24 cellular contexts compared by ENCODE assay signal in the genomic region with DNA sequence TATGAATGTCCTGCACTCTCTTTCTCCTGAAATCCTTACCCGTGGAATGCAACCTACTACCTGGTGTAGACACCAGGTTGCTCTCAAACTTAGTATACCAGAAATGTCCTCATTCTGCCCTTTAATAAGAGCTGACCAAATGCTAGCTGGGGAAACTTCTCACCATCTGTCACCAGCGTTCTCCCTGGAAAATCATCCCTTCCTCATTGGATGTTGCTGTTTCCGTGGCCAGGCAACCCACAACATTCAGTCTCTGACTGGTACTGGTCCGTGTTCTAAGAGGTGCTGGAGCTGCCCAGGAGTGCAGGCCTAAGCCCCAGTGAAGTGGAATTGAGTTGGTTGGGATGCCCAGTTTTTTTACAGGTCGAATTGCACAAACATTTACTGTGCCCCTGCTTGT. TPM values are rescaled to one million over a fixed set of nuclear protein-coding genes. Genes with fewer than 3 reads are reported as not detected.
DNase-seq lines count a peak whose midpoint lies in the region; ATAC-seq and TF ChIP-seq lines count a peak whose summit lies in the region.
"Had no signal": no experiment of that assay in that cellular context is flagged by ENCODE, and none has a peak within 500 bp of the region (broad histone marks: within the 10 kb centered on the region; RNA-seq: fewer than 3 reads in every experiment).

No MANE protein-coding gene starts in this region.

- TF ChIP-seq CTCF in WTC11 (IDR thresholded peaks at IDR 0.05) (no peak), glutamatergic neuron (IDR thresholded peaks at IDR 0.05; ENCODE audit: partially characterized antibody, unreplicated experiment) (no peak)

- peak overlapping the region; percentile 69 for H3K27ac Mint-ChIP-seq in WTC11
- peak overlapping the region; percentile 77 for H3K27ac Mint-ChIP-seq in glutamatergic neuron (ENCODE audit: unreplicated experiment)
- H3K27ac Mint-ChIP-seq: B cell, CD14-positive monocyte, HFFc6 had no signal

- ATAC-seq in Right ventricle myocardium inferior (no peak), right cardiac atrium (no peak), WTC11 (no peak), sciatic nerve (no peak)
- ATAC-seq: A549, GM12878, Panc1 had no signal

- H3K27me3 Mint-ChIP-seq in WTC11 (ENCODE audit: low read depth): no peaks in the 10 kb centered on the region
- peaks cover 4% of the 10 kb centered on the region for H3K27me3 Mint-ChIP-seq in glutamatergic neuron (ENCODE audit: unreplicated experiment)
- H3K27me3 Mint-ChIP-seq: B cell had no signal

- no peaks in the 10 kb centered on the region for H3K4me1 ChIP-seq in right cardiac atrium (ENCODE audit: control insufficient read depth, insufficient read depth, low read length)
- H3K4me1 ChIP-seq: SJSA1 had no signal

- H3K27me3 ChIP-seq in right cardiac atrium (ENCODE audit: control insufficient read depth, insufficient read depth): no peaks in the 10 kb centered on the region
- H3K27me3 ChIP-seq: SJSA1 had no signal

- no peaks in the 10 kb centered on the region for H3K9me3 ChIP-seq in right cardiac atrium (ENCODE audit: control insufficient read depth, low read length)
- H3K9me3 ChIP-seq: A549, SJSA1 had no signal

- H3K36me3 Mint-ChIP-seq in WTC11 (no peaks in the 10 kb centered on the region), glutamatergic neuron (ENCODE audit: unreplicated experiment) (no peaks in the 10 kb centered on the region)

- CTCF ChIA-PET in WTC11 (lab: Charles Lee): interaction anchor here (0.6 to 1.0 kb wide), 2 partner anchors 51 to 84 kb away, joined by 3 to 5 read pairs; no protein-coding TSS in a partner anchor

- H3K4me3 Mint-ChIP-seq in WTC11: no peak overlapping the region
- H3K4me3 Mint-ChIP-seq in glutamatergic neuron (ENCODE audit: unreplicated experiment): no peak overlapping the region
- H3K4me3 Mint-ChIP-seq: B cell, CD14-positive monocyte, H9, HFFc6 had no signal

- DNase-seq in Right ventricle myocardium inferior (ENCODE audit: missing footprints): peak; percentile 7
- DNase-seq in right cardiac atrium: no peak
- no peak for DNase-seq in WTC11 (ENCODE audit: low spot score)
- DNase-seq in glutamatergic neuron: no peak
- no peak for DNase-seq in stimulated activated CD4-positive, alpha-beta T cell treated with anti-CD3 and anti-CD28 coated beads, Interleukin-4, amount 100 ng/mL, for 24 hours
- DNase-seq in RKO (ENCODE audit: low spot score): no peak
- no peak for DNase-seq in sciatic nerve (ENCODE audit: low spot score)
- DNase-seq: DMS79; H9; HFFc6; KG1; NCI-H1105; NCI-H146; NCI-H2029; NCI-H2171; NCI-H345; NCI-H774; NK-92 treated with Interleukin-12 subunit alpha and Interleukin-12 subunit beta, amount 100 ng/mL, for 24 hours had no signal

- POLR2A ChIA-PET in WTC11 (lab: Charles Lee): no interaction called here

- H3K9me3 Mint-ChIP-seq in WTC11 (no peaks in the 10 kb centered on the region), glutamatergic neuron (ENCODE audit: unreplicated experiment) (peaks cover 3% of the 10 kb centered on the region)
- H3K9me3 Mint-ChIP-seq: CD14-positive monocyte, H9, HFFc6 had no signal

- no peak overlapping the region for H3K4me3 ChIP-seq in right cardiac atrium (ENCODE audit: low read length)
- H3K4me3 ChIP-seq: A549, GM12878, SJSA1 had no signal

- no peak overlapping the region for H3K27ac ChIP-seq in right cardiac atrium (ENCODE audit: low read length)
- H3K27ac ChIP-seq: A549, SJSA1 had no signal

- peaks cover 19% of the 10 kb centered on the region for H3K4me1 Mint-ChIP-seq in WTC11
- H3K4me1 Mint-ChIP-seq in glutamatergic neuron (ENCODE audit: low read depth, unreplicated experiment): peaks cover 48% of the 10 kb centered on the region

- intact Hi-C loops in Right ventricle myocardium inferior (cut with DNase I): no loop called here
- intact Hi-C loops in right cardiac atrium (cut with DNase I): no loop called here
- intact Hi-C loops in sciatic nerve (cut with DNase I): no loop called here

- WGBS in right cardiac atrium: 89% methylated on average over 5 of the region's 5 CpGs

TF ChIP-seq in WTC11, 78 proteins besides CTCF, POLR2A, EP300 and RAD21 (continues in another document):
- TF ChIP-seq NFYB (CRISPR knock-in tag; conservative IDR thresholded peaks at IDR 0.05; ENCODE audit: low read depth) (no peak), JAZF1 (CRISPR knock-in tag; IDR thresholded peaks at IDR 0.05) (no peak), SOX15 (CRISPR knock-in tag; IDR thresholded peaks at IDR 0.05) (no peak), FOXK1 (CRISPR knock-in tag; IDR thresholded peaks at IDR 0.05) (no peak), NFATC4 (CRISPR knock-in tag; IDR thresholded peaks at IDR 0.05) (no peak), CREM (CRISPR knock-in tag; IDR thresholded peaks at IDR 0.05) (no peak), ATF6 (CRISPR knock-in tag; IDR thresholded peaks at IDR 0.05) (no peak), ZNF263 (CRISPR knock-in tag; IDR thresholded peaks at IDR 0.05; ENCODE audit: low read depth) (no peak), USF2 (CRISPR knock-in tag; IDR thresholded peaks at IDR 0.05) (no peak), NR3C1 (CRISPR knock-in tag; conservative IDR thresholded peaks at IDR 0.05; ENCODE audit: low read depth) (no peak)
- TF ChIP-seq, protein P1, sequence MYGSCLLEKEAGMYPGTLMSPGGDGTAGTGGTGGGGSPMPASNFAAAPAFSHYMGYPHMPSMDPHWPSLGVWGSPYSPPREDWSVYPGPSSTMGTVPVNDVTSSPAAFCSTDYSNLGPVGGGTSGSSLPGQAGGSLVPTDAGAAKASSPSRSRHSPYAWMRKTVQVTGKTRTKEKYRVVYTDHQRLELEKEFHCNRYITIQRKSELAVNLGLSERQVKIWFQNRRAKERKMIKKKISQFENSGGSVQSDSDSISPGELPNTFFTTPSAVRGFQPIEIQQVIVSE (CRISPR knock-in tag; IDR thresholded peaks at IDR 0.05; ENCODE audit: borderline replicate concordance): no peak
- TF ChIP-seq, protein P2, sequence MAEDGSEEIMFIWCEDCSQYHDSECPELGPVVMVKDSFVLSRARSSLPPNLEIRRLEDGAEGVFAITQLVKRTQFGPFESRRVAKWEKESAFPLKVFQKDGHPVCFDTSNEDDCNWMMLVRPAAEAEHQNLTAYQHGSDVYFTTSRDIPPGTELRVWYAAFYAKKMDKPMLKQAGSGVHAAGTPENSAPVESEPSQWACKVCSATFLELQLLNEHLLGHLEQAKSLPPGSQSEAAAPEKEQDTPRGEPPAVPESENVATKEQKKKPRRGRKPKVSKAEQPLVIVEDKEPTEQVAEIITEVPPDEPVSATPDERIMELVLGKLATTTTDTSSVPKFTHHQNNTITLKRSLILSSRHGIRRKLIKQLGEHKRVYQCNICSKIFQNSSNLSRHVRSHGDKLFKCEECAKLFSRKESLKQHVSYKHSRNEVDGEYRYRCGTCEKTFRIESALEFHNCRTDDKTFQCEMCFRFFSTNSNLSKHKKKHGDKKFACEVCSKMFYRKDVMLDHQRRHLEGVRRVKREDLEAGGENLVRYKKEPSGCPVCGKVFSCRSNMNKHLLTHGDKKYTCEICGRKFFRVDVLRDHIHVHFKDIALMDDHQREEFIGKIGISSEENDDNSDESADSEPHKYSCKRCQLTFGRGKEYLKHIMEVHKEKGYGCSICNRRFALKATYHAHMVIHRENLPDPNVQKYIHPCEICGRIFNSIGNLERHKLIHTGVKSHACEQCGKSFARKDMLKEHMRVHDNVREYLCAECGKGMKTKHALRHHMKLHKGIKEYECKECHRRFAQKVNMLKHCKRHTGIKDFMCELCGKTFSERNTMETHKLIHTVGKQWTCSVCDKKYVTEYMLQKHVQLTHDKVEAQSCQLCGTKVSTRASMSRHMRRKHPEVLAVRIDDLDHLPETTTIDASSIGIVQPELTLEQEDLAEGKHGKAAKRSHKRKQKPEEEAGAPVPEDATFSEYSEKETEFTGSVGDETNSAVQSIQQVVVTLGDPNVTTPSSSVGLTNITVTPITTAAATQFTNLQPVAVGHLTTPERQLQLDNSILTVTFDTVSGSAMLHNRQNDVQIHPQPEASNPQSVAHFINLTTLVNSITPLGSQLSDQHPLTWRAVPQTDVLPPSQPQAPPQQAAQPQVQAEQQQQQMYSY (CRISPR knock-in tag; IDR thresholded peaks at IDR 0.05): no peak

RNA-seq across cellular contexts. Expression of gene KLC2, which starts 29.8 kb away (rescaled TPM):
- 35.3 TPM for total RNA-seq in Right ventricle myocardium inferior
- 10 to 100 TPM; 27.8 to 33.4 (median 30.6) TPM for total RNA-seq in right cardiac atrium
- 34.7 TPM for polyA plus RNA-seq in right cardiac atrium
- 52.3 to 54.9 TPM (median 54.1 TPM) in 3 replicates for total RNA-seq in WTC11 (2021)
- total RNA-seq in glutamatergic neuron (ENCODE audit: unreplicated experiment): 127 TPM
- total RNA-seq in sciatic nerve: 24.6 TPM

RNA-seq across cellular contexts. Expression of gene RAB1B, which starts 40.7 kb away (rescaled TPM):
- 125 TPM for total RNA-seq in Right ventricle myocardium inferior
- 100 to 1,000 TPM; 114 to 129 (median 125) TPM for total RNA-seq in right cardiac atrium
- 170 TPM for polyA plus RNA-seq in right cardiac atrium
- total RNA-seq in WTC11 (2021): 125 to 134 TPM (median 130 TPM) in 3 replicates
- total RNA-seq in glutamatergic neuron (ENCODE audit: unreplicated experiment): 85.4 TPM
- total RNA-seq in sciatic nerve: 112 TPM

RNA-seq across cellular contexts. Expression of gene CNIH2, which starts 50.3 kb away (rescaled TPM):
- not detected for total RNA-seq in Right ventricle myocardium inferior
- total RNA-seq in right cardiac atrium: under 1 TPM in 2 of 4 donors, not detected in 2; 0.25 to 0.47 TPM
- polyA plus RNA-seq in right cardiac atrium: 0.23 TPM
- 12.2 to 12.9 TPM (median 12.2 TPM) in 3 replicates for total RNA-seq in WTC11 (2021)
- total RNA-seq in glutamatergic neuron (ENCODE audit: unreplicated experiment): 61.3 TPM
- total RNA-seq in sciatic nerve: 1.3 TPM
- polyA plus RNA-seq: CD14-positive monocyte had no signal
